ENCODE assay signal across 17 cellular contexts in the genomic region with DNA sequence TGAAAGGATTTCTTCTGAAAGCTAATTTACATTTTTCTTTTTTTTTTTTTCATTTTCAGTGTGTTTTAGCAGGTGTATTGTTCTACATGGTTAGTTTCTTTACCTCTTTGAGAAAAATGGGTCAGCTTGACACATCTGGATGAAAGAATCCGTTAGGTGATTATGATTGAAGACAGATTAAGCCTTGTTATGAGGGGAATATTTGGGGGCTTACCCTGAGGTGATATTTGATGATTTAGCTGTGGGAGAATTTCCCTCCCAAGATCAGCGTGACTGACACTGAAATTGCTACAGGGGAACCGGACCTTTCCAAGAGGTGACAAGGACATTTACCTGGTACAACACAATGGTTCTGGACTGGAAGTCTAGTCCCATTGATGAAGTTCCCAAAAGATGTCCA.
DNase-seq lines count a peak whose midpoint lies in the region; ATAC-seq, FAIRE-seq and TF ChIP-seq lines count a peak whose summit lies in the region.
"Had no signal": no experiment of that assay in that cellular context is flagged by ENCODE, and none has a peak within 500 bp of the region (broad histone marks: within the 10 kb centered on the region; RNA-seq: fewer than 3 reads in every experiment).

No MANE protein-coding gene starts in this region.

- no peak overlapping the region for H3K9ac ChIP-seq in neuronal stem cell (ENCODE audit: low read depth, low read length, poor library complexity)

- no peak overlapping the region for H3K23ac ChIP-seq in neuronal stem cell (ENCODE audit: low read depth, low read length, poor library complexity)

- ATAC-seq in GM18508 (IDR thresholded peaks at IDR 0.05; ENCODE audit: insufficient read depth, unreplicated experiment) (peak; percentile 48), GM19395 (IDR thresholded peaks at IDR 0.05; ENCODE audit: unreplicated experiment) (peak; percentile 62), HG02759 (IDR thresholded peaks at IDR 0.05; ENCODE audit: unreplicated experiment) (peak; percentile 51), pancreas (no peak)
- ATAC-seq: activated CD8-positive, alpha-beta memory T cell treated with anti-CD3 and anti-CD28 coated beads, Interleukin-2, amount 10 ng/mL, durations not matched to agents 7 days and 5 days; left lung; Right ventricle myocardium inferior; T-helper 17 cell; WTC11 had no signal

- no peak overlapping the region for H3K4ac ChIP-seq in neuronal stem cell (ENCODE audit: low read length)

- H3K4me2 ChIP-seq in OCI-LY7 (ENCODE audit: low read length) (peak overlapping the region; percentile 42), neuronal stem cell (ENCODE audit: insufficient read depth, low read length, poor library complexity, severe bottlenecking) (no peak overlapping the region)

- 89 to 94% methylated on average over 3 of the region's 3 CpGs for WGBS in pancreas, 2 donors
- WGBS in neuronal stem cell (ENCODE audit: extremely low coverage in 2 of 2, insufficient read length in 2 of 2, insufficient replicate concordance in 1 of 2), 2 donors = no CpG with 5 or more reads among the region's 3 CpGs

- POLR2A ChIA-PET in OCI-LY7 (lab: Charles Lee) = interaction anchor here (0.5 to 1.8 kb wide), 7 partner anchors 8 to 451 kb away, joined by 3 to 6 read pairs (median 3); no protein-coding TSS in a partner anchor

- no peak overlapping the region for H2AK5ac ChIP-seq in neuronal stem cell (ENCODE audit: low read depth, low read length)

- H3K9me2 ChIP-seq in OCI-LY7 (ENCODE audit: insufficient read depth, low read length) = no peaks in the 10 kb centered on the region

- no peak overlapping the region for H4K8ac ChIP-seq in neuronal stem cell (ENCODE audit: low read depth, low read length)

- H3K36me3 ChIP-seq in OCI-LY7 (ENCODE audit: insufficient read depth, low read length) = no peaks in the 10 kb centered on the region
- no peaks in the 10 kb centered on the region for H3K36me3 ChIP-seq in pancreas
- H3K36me3 ChIP-seq in neuronal stem cell (replicated peaks in 1 of 2; ENCODE audit: control insufficient read depth in 2 of 2, insufficient read depth in 2 of 2, low read length in 2 of 2) = no peaks in the 10 kb centered on the region
- H3K36me3 ChIP-seq: left lung had no signal

- H3K27me3 ChIP-seq in pancreas (no peaks in the 10 kb centered on the region), neuronal stem cell (ENCODE audit: control insufficient read depth in 3 of 3, insufficient read depth in 3 of 3, low read depth in 1 of 3, low read length in 3 of 3) (no peaks in the 10 kb centered on the region)
- H3K27me3 ChIP-seq: left lung had no signal

- no peak overlapping the region for H2BK5ac ChIP-seq in neuronal stem cell (ENCODE audit: low read length)

- DNase-seq in OCI-LY7 (ENCODE audit: low spot score) (peak; percentile 53), pancreas (no peak), activated T-cell treated with anti-CD3 and anti-CD28 coated beads for 4 hours (no peak), neuronal stem cell (ENCODE audit: low spot score) (no peak), inferior parietal cortex (ENCODE audit: extremely low spot score) (no peak)
- DNase-seq: activated CD8-positive, alpha-beta memory T cell treated with anti-CD3 and anti-CD28 coated beads, Interleukin-2, amount 10 ng/mL, durations not matched to agents 7 days and 5 days; Caco-2; foreskin fibroblast; left lung; NK-92 treated with Interleukin-12 subunit alpha and Interleukin-12 subunit beta, amount 100 ng/mL, for 24 hours; T-helper 17 cell had no signal

- no peak overlapping the region for H4K91ac ChIP-seq in neuronal stem cell (ENCODE audit: low read depth, low read length, poor library complexity)

- H4K20me1 ChIP-seq in OCI-LY7 (ENCODE audit: insufficient read depth, low read length) = no peaks in the 10 kb centered on the region

- no peak overlapping the region for H2BK15ac ChIP-seq in neuronal stem cell (ENCODE audit: low read length)

- no peak overlapping the region for H3K14ac ChIP-seq in neuronal stem cell (ENCODE audit: low read length)

- CTCF ChIA-PET in OCI-LY7 (lab: Charles Lee; ENCODE audit: unreplicated experiment) = interaction anchor here (0.7 kb wide), 1 partner anchor 147 kb away, joined by 3 read pairs; no protein-coding TSS in a partner anchor

- H3K9me3 ChIP-seq in OCI-LY7 (ENCODE audit: low read length) (no peaks in the 10 kb centered on the region), pancreas (no peaks in the 10 kb centered on the region), neuronal stem cell (replicated peaks in 1 of 2; ENCODE audit: control insufficient read depth in 2 of 2, insufficient read depth in 1 of 2, low read depth in 1 of 2, low read length in 2 of 2) (no peaks in the 10 kb centered on the region)
- H3K9me3 ChIP-seq: Caco-2, left lung had no signal

- H3K4me1 ChIP-seq in OCI-LY7 (ENCODE audit: insufficient read depth, low read length, poor library complexity, severe bottlenecking) (peaks cover 25% of the 10 kb centered on the region), pancreas (no peaks in the 10 kb centered on the region), neuronal stem cell (ENCODE audit: control insufficient read depth in 2 of 2, insufficient read depth in 1 of 2, low read depth in 1 of 2, low read length in 2 of 2) (peaks cover 0 to 2% of the 10 kb centered on the region in 2 donors)
- H3K4me1 ChIP-seq: Caco-2, left lung had no signal

- H2BK120ac ChIP-seq in neuronal stem cell (ENCODE audit: low read depth, low read length) = no peak overlapping the region

- no peak overlapping the region for H2BK12ac ChIP-seq in neuronal stem cell (ENCODE audit: low read length)

- H3K4me3 ChIP-seq in OCI-LY7 (ENCODE audit: low read depth, low read length, poor library complexity, severe bottlenecking) = no peak overlapping the region
- H3K4me3 ChIP-seq in pancreas = no peak overlapping the region
- no peak overlapping the region for H3K4me3 ChIP-seq in neuronal stem cell (ENCODE audit: low read length in 2 of 2)
- H3K4me3 ChIP-seq: left lung had no signal

- H2AFZ ChIP-seq in OCI-LY7 (ENCODE audit: low read length) (no peak overlapping the region), neuronal stem cell (ENCODE audit: low read length) (no peak overlapping the region)

- no peaks in the 10 kb centered on the region for H3K79me2 ChIP-seq in OCI-LY7 (ENCODE audit: insufficient read depth, low read depth, low read length)

- no TSS peak for BruUV-seq in OCI-LY7 (replicated peaks; lab: Mats Ljungman, UMichigan)

- H3K79me1 ChIP-seq in neuronal stem cell (ENCODE audit: low read depth, low read length) = no peaks in the 10 kb centered on the region

- H3K18ac ChIP-seq in neuronal stem cell (ENCODE audit: low read length) = no peak overlapping the region

- no peak for TF ChIP-seq CTCF in OCI-LY7 (conservative IDR thresholded peaks at IDR 0.05; ENCODE audit: low read length)
- TF ChIP-seq CTCF in pancreas (IDR thresholded peaks at IDR 0.05) = no peak

- intact Hi-C loops in OCI-LY7 (cut with micrococcal nuclease; ENCODE audit: unreplicated experiment) = loop anchor here (5.0 to 10.0 kb wide), 3 partner anchors 62 to 300 kb away; no protein-coding TSS in a partner anchor
- intact Hi-C loops in pancreas (cut with DNase I) = no loop called here

- no peak for FAIRE-seq in pancreas (lab: Jason Lieb, UNC)
- FAIRE-seq: endothelial cell of umbilical vein had no signal

- H3K27ac ChIP-seq in OCI-LY7 (ENCODE audit: low read depth, low read length, poor library complexity, severe bottlenecking) (peak overlapping the region; percentile 20), pancreas (no peak overlapping the region), neuronal stem cell (replicated peaks; ENCODE audit: low read length) (no peak overlapping the region)
- H3K27ac ChIP-seq: left lung had no signal

Comparison
In these comparisons a context has a peak if more than half of its experiments do, and no peak if none do; other contexts are left out.
1. ATAC-seq: peak in GM18508 (single experiment), GM19395 (single experiment) and HG02759 (single experiment); none in pancreas (0 of 4).